1 cellular context compared by ENCODE assay signal in genomic region chr22:23715811-23716355, GRCh38.
TF ChIP-seq lines count a peak whose summit lies in the region.

No MANE protein-coding gene starts in this region.

TF ChIP-seq in GM23338, 12 proteins besides CTCF, POLR2A, EP300 and RAD21 (continued from another document):
- no peak for TF ChIP-seq EZH2 (IDR thresholded peaks at IDR 0.05; ENCODE audit: low read depth, unreplicated experiment)
- no peak for TF ChIP-seq NANOG (IDR thresholded peaks at IDR 0.05; ENCODE audit: borderline replicate concordance)
- TF ChIP-seq, protein P1, sequence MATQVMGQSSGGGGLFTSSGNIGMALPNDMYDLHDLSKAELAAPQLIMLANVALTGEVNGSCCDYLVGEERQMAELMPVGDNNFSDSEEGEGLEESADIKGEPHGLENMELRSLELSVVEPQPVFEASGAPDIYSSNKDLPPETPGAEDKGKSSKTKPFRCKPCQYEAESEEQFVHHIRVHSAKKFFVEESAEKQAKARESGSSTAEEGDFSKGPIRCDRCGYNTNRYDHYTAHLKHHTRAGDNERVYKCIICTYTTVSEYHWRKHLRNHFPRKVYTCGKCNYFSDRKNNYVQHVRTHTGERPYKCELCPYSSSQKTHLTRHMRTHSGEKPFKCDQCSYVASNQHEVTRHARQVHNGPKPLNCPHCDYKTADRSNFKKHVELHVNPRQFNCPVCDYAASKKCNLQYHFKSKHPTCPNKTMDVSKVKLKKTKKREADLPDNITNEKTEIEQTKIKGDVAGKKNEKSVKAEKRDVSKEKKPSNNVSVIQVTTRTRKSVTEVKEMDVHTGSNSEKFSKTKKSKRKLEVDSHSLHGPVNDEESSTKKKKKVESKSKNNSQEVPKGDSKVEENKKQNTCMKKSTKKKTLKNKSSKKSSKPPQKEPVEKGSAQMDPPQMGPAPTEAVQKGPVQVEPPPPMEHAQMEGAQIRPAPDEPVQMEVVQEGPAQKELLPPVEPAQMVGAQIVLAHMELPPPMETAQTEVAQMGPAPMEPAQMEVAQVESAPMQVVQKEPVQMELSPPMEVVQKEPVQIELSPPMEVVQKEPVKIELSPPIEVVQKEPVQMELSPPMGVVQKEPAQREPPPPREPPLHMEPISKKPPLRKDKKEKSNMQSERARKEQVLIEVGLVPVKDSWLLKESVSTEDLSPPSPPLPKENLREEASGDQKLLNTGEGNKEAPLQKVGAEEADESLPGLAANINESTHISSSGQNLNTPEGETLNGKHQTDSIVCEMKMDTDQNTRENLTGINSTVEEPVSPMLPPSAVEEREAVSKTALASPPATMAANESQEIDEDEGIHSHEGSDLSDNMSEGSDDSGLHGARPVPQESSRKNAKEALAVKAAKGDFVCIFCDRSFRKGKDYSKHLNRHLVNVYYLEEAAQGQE (IDR thresholded peaks at IDR 0.05; ENCODE audit: unreplicated experiment) = no peak
- TF ChIP-seq STAT1 (IDR thresholded peaks at IDR 0.05; ENCODE audit: unreplicated experiment) = no peak
- TF ChIP-seq ZNF331 (CRISPR knock-in tag; IDR thresholded peaks at IDR 0.05; ENCODE audit: low read depth) = no peak
- no peak for TF ChIP-seq ZNF114 (CRISPR knock-in tag; IDR thresholded peaks at IDR 0.05)
